8 cellular contexts compared by ENCODE assay signal in genomic region chr18:67199993-67200617, GRCh38.
DNase-seq lines count a peak whose midpoint lies in the region; ATAC-seq and TF ChIP-seq lines count a peak whose summit lies in the region.

No MANE protein-coding gene starts in this region.

- peak; percentile 45 to 52 for DNase-seq in AML-193 (lab: John Stamatoyannopoulos, UW)
- DNase-seq in NCI-H1105 (lab: John Stamatoyannopoulos, UW), result peak; percentile 41
- peak; percentile 31 for DNase-seq in SW480 (ENCODE audit: low spot score)
- DNase-seq in sigmoid colon, result no peak
- no peak for DNase-seq in activated CD4-positive, CD25-positive, alpha-beta regulatory T cell (lab: John Stamatoyannopoulos, UW)

- no peaks in the 10 kb centered on the region for H3K4me1 ChIP-seq in gastroesophageal sphincter
- no peaks in the 10 kb centered on the region for H3K4me1 ChIP-seq in sigmoid colon

- H3K27me3 ChIP-seq in gastroesophageal sphincter (peaks cover 13% of the 10 kb centered on the region), sigmoid colon (no peaks in the 10 kb centered on the region)

- no peak for TF ChIP-seq POLR2A in GM18505 (IDR thresholded peaks at IDR 0.05; ENCODE audit: borderline replicate concordance, extremely low read depth, insufficient read depth, insufficient read length)
- TF ChIP-seq POLR2A in gastroesophageal sphincter (IDR thresholded peaks at IDR 0.05), result no peak
- TF ChIP-seq POLR2A in sigmoid colon (IDR thresholded peaks at IDR 0.05), result no peak

- 21 to 38% methylated on average over 2 to 3 of the region's 3 CpGs for WGBS in gastroesophageal sphincter (ENCODE audit: low coverage in 1 of 2), 2 donors
- WGBS in sigmoid colon, 2 donors, result 33 to 45% methylated on average over 3 of the region's 3 CpGs

- H3K36me3 ChIP-seq in gastroesophageal sphincter (no peaks in the 10 kb centered on the region), sigmoid colon (no peaks in the 10 kb centered on the region)

- TF ChIP-seq EP300 in gastroesophageal sphincter (IDR thresholded peaks at IDR 0.05), result no peak
- no peak for TF ChIP-seq EP300 in sigmoid colon (IDR thresholded peaks at IDR 0.05)

- no peak overlapping the region for H3K4me3 ChIP-seq in gastroesophageal sphincter
- H3K4me3 ChIP-seq in sigmoid colon, result no peak overlapping the region

- H3K27ac ChIP-seq in gastroesophageal sphincter (no peak overlapping the region), sigmoid colon (no peak overlapping the region)

- H3K9me3 ChIP-seq in gastroesophageal sphincter, result no peaks in the 10 kb centered on the region
- H3K9me3 ChIP-seq in sigmoid colon, result no peaks in the 10 kb centered on the region

- ATAC-seq in GM18505 (IDR thresholded peaks at IDR 0.05; ENCODE audit: unreplicated experiment), result peak; percentile 98
- peak; percentile 93 for ATAC-seq in HG02870 (IDR thresholded peaks at IDR 0.05; ENCODE audit: unreplicated experiment)
- no peak for ATAC-seq in gastroesophageal sphincter

- intact Hi-C loops in sigmoid colon (cut with DNase I), result no loop called here

- peak; percentile 25 to 59 (median 33) for TF ChIP-seq CTCF in gastroesophageal sphincter (IDR thresholded peaks at IDR 0.05)
- peak in 3 of 4 experiments; percentile 23 to 59 (median 33) for TF ChIP-seq CTCF in sigmoid colon (IDR thresholded peaks at IDR 0.05)

Comparison
In these comparisons a context has a peak if more than half of its experiments do, and no peak if none do; other contexts are left out.
1. DNase-seq: peak in AML-193 (2 of 2), NCI-H1105 (single experiment) and SW480 (single experiment); none in sigmoid colon (single experiment) and activated CD4-positive, CD25-positive, alpha-beta regulatory T cell (0 of 4).